Comparison of ENCODE assay signal across 34 cellular contexts in the genomic region with DNA sequence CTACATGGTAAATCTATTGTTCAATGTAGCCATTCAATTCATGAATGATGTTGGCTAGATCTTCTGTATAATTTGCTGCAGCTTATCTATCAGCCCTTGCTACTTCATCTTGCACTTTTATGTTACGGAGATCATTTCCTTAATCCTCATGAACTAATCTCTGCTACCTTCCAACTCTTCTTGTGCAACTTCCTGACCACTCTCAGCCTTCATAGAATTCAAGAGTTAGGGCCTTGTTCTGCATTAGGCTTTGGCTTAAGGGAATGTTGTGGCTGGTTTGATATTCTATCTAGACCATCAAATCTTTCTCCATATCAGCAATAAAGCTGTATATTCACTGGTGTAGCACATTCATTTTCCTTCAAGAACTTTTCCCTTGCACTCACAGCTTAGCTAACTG.
"Had no signal": no experiment of that assay in that cellular context is flagged by ENCODE, and none has a peak within 500 bp of the region (broad histone marks: within the 10 kb centered on the region; RNA-seq: fewer than 3 reads in every experiment).

No MANE protein-coding gene starts in this region.

- DNase-seq: Kasumi-1, MG63, MM.1S, MV-4-11, NCI-H1048, NCI-H1092, NCI-H1092 treated with DMSO at 0.1 percent for 48 hours, NCI-H1105, NCI-H1105 treated with DMSO at 0.1 percent for 48 hours, NCI-H1417, NCI-H1436, NCI-H1436 treated with DMSO at 0.1 percent for 48 hours, NCI-H146, NCI-H1694, NCI-H1694 treated with DMSO at 0.1 percent for 48 hours, NCI-H187, NCI-H187 treated with DMSO at 0.1 percent for 48 hours, NCI-H1930, NCI-H2029, NCI-H2029 treated with DMSO at 0.1 percent for 48 hours, NCI-H2081, NCI-H2081 treated with DMSO at 0.1 percent for 48 hours, NCI-H2107, NCI-H2171, NCI-H2171 treated with DMSO at 0.1 percent for 48 hours, NCI-H2227 treated with DMSO at 0.1 percent for 48 hours, NCI-H226, NCI-H345, NCI-H446, NCI-H446 treated with DMSO at 0.1 percent for 48 hours, NCI-H510A, NCI-H510A treated with DMSO at 0.1 percent for 48 hours, NCI-H524 had no signal

- H3K9me3 ChIP-seq: MG63 had no signal

- H3K27me3 ChIP-seq: MG63 had no signal

- H3K27ac ChIP-seq: KMS-11 had no signal

- H3K36me3 ChIP-seq: MG63 had no signal

- H3K4me2 ChIP-seq: KMS-11 had no signal

- H3K4me3 ChIP-seq: MG63 had no signal

- H3K9ac ChIP-seq: KMS-11 had no signal
